In the genomic region with DNA sequence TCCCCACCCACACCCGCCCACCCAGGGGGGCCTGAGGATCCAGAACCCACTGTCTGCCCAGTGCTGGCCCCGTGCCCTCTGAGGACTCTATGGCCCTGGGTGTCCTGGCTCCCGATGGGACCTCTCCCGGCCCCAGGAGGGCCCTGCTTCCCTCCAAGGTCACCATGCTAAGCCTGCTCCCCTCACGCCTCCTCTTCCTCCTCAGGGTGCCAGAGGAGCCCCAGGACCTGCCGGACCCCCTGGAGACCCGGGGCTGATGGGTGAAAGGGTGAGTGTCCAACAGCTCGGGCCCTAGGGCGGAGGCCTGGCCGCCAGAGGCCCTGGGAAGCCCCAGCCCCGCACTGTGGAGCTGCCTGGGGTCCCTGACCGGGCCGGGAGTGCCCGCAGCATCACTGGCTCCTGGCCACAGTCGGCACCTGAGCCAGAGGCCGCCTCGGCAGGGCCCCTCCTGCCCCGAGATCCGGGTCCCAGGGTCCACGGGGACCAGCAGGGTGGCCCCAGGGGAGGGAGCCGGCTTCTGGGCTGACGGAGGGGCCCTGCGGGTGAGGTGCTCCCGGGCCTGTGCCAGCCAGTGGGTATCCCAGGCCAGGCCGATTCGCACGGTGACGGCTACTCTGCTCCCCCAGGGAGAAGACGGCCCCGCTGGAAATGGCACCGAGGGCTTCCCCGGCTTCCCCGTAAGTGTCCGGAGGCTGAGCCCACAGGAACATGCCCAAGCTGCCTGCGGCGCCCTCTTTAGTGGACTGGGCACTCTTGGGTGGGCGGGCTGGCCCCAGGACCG, we compare ENCODE assay signal across 1 cellular context.
TF ChIP-seq lines count a peak whose summit lies in the region.

No MANE protein-coding gene starts in this region.

TF ChIP-seq in HepG2, 621 proteins besides CTCF, POLR2A, EP300 and RAD21 (continued from another document):
- TF ChIP-seq, protein P1, sequence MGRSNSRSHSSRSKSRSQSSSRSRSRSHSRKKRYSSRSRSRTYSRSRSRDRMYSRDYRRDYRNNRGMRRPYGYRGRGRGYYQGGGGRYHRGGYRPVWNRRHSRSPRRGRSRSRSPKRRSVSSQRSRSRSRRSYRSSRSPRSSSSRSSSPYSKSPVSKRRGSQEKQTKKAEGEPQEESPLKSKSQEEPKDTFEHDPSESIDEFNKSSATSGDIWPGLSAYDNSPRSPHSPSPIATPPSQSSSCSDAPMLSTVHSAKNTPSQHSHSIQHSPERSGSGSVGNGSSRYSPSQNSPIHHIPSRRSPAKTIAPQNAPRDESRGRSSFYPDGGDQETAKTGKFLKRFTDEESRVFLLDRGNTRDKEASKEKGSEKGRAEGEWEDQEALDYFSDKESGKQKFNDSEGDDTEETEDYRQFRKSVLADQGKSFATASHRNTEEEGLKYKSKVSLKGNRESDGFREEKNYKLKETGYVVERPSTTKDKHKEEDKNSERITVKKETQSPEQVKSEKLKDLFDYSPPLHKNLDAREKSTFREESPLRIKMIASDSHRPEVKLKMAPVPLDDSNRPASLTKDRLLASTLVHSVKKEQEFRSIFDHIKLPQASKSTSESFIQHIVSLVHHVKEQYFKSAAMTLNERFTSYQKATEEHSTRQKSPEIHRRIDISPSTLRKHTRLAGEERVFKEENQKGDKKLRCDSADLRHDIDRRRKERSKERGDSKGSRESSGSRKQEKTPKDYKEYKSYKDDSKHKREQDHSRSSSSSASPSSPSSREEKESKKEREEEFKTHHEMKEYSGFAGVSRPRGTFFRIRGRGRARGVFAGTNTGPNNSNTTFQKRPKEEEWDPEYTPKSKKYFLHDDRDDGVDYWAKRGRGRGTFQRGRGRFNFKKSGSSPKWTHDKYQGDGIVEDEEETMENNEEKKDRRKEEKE (IDR thresholded peaks at IDR 0.05): no peak
- TF ChIP-seq, protein P2, sequence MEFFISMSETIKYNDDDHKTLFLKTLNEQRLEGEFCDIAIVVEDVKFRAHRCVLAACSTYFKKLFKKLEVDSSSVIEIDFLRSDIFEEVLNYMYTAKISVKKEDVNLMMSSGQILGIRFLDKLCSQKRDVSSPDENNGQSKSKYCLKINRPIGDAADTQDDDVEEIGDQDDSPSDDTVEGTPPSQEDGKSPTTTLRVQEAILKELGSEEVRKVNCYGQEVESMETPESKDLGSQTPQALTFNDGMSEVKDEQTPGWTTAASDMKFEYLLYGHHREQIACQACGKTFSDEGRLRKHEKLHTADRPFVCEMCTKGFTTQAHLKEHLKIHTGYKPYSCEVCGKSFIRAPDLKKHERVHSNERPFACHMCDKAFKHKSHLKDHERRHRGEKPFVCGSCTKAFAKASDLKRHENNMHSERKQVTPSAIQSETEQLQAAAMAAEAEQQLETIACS (CRISPR knock-in tag; IDR thresholded peaks at IDR 0.05): no peak
- TF ChIP-seq POLR2AphosphoS5 (IDR thresholded peaks at IDR 0.05; ENCODE audit: low read depth, low read length): no peak
- TF ChIP-seq ZFP37 (CRISPR knock-in tag; IDR thresholded peaks at IDR 0.05; ENCODE audit: borderline replicate concordance): no peak
- TF ChIP-seq ZBTB8A (CRISPR knock-in tag; IDR thresholded peaks at IDR 0.05; ENCODE audit: borderline replicate concordance, low read depth): no peak
- no peak for TF ChIP-seq RFX3 (CRISPR knock-in tag; IDR thresholded peaks at IDR 0.05)
- no peak for TF ChIP-seq ZNF33A (CRISPR knock-in tag; IDR thresholded peaks at IDR 0.05; ENCODE audit: borderline replicate concordance)
- no peak for TF ChIP-seq NFATC3 (CRISPR knock-in tag; IDR thresholded peaks at IDR 0.05)
- TF ChIP-seq TP53 (CRISPR knock-in tag; conservative IDR thresholded peaks at IDR 0.05): no peak
- TF ChIP-seq, protein P3, sequence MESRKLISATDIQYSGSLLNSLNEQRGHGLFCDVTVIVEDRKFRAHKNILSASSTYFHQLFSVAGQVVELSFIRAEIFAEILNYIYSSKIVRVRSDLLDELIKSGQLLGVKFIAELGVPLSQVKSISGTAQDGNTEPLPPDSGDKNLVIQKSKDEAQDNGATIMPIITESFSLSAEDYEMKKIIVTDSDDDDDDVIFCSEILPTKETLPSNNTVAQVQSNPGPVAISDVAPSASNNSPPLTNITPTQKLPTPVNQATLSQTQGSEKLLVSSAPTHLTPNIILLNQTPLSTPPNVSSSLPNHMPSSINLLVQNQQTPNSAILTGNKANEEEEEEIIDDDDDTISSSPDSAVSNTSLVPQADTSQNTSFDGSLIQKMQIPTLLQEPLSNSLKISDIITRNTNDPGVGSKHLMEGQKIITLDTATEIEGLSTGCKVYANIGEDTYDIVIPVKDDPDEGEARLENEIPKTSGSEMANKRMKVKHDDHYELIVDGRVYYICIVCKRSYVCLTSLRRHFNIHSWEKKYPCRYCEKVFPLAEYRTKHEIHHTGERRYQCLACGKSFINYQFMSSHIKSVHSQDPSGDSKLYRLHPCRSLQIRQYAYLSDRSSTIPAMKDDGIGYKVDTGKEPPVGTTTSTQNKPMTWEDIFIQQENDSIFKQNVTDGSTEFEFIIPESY (CRISPR knock-in tag; IDR thresholded peaks at IDR 0.05): no peak
- TF ChIP-seq KLF11 (CRISPR knock-in tag; IDR thresholded peaks at IDR 0.05): no peak
- TF ChIP-seq, protein P4, sequence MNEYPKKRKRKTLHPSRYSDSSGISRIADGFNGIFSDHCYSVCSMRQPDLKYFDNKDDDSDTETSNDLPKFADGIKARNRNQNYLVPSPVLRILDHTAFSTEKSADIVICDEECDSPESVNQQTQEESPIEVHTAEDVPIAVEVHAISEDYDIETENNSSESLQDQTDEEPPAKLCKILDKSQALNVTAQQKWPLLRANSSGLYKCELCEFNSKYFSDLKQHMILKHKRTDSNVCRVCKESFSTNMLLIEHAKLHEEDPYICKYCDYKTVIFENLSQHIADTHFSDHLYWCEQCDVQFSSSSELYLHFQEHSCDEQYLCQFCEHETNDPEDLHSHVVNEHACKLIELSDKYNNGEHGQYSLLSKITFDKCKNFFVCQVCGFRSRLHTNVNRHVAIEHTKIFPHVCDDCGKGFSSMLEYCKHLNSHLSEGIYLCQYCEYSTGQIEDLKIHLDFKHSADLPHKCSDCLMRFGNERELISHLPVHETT (CRISPR knock-in tag; conservative IDR thresholded peaks at IDR 0.05): no peak
- TF ChIP-seq SP2 (CRISPR knock-in tag; IDR thresholded peaks at IDR 0.05): no peak
